In the genomic region with DNA sequence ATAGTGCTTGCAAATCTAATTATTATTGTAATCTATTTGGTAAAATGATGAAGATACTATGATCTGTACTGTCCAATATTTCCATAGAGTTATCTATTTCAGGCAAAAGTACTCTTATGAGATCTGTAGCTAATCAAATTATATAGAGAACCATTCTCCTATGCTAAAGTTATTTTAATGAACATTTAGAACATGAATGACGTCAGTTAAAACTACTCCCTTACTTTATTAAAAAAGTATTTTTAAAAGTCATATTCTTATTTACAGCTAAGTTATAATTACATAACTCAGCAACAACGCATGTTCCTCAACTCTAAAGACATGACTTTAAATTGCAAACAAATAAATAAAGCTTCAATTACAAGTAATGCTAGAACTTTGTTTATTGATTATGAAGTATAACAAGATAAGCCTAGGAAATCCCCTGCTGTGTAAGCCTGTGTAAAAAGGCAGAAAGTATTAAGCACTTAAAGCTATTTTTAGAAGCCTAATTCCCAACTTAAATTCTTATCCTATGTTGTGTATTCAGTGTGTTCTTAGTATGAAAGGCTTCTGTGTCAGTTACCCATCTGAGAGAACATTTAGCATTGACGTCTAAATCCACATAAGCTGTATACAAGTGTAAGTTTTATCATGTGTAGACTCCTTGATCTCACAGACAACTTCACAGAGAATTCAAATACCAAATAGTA, we compare ENCODE assay signal across 1 cellular context.
TF ChIP-seq lines count a peak whose summit lies in the region.

No MANE protein-coding gene starts in this region.

TF ChIP-seq in SK-N-SH treated with all-trans-retinoic acid at 6 μM for 48 hours, 23 proteins besides CTCF, POLR2A, EP300 and RAD21 (continued from another document):
- no peak for TF ChIP-seq CSRNP3 (CRISPR knock-in tag; IDR thresholded peaks at IDR 0.05)
